Comparison of ENCODE assay signal across 24 cellular contexts in the genomic region with DNA sequence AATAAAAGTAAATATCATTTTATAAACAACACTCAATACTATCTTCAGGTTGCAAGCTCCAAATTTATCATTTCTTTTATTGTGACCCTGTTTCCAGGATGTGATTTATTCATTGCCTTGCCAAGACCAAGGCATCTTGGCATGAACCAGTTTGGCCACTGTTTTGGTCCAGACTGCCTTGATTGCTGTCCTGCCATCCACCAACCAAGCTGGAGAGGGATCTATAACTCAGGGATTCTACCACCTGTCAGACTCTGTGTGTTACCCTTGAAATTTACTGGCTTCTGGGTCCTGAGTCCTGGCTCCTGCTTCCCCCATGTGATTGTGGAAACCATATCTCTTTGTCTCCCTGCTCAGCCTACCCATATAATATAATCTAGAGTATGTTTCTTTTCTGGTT.
DNase-seq lines count a peak whose midpoint lies in the region; ATAC-seq, FAIRE-seq and TF ChIP-seq lines count a peak whose summit lies in the region.
"Had no signal": no experiment of that assay in that cellular context is flagged by ENCODE, and none has a peak within 500 bp of the region (broad histone marks: within the 10 kb centered on the region; RNA-seq: fewer than 3 reads in every experiment).

No MANE protein-coding gene starts in this region.

- H3K36me3 ChIP-seq in H1 (ENCODE audit: control insufficient read depth in 2 of 4, insufficient read depth in 4 of 4, low read length in 3 of 4) = no peaks in the 10 kb centered on the region
- H3K36me3 ChIP-seq: BE2C; BLaER1 treated with 17β-estradiol and CSF1 and Interleukin-3, amounts not matched to agents 10 nM and 100 nM had no signal

- no peak overlapping the region for H2AFZ ChIP-seq in H1 (ENCODE audit: low read length)

- H3K4me2 ChIP-seq in H1 (ENCODE audit: insufficient read depth in 1 of 2, low read depth in 2 of 2, low read length in 2 of 2) = no peak overlapping the region
- H3K4me2 ChIP-seq: A549; BLaER1 treated with 17β-estradiol and CSF1 and Interleukin-3, amounts not matched to agents 10 nM and 100 nM had no signal

- no peak overlapping the region for H3K56ac ChIP-seq in H1 (replicated peaks; ENCODE audit: insufficient read length, low read depth, low read length)

- H2BK20ac ChIP-seq in H1 (ENCODE audit: low read length) = no peak overlapping the region

- no peak overlapping the region for H2BK12ac ChIP-seq in H1 (ENCODE audit: low read depth, low read length)

- H3K27ac ChIP-seq in H1 (ENCODE audit: low read depth, low read length) = no peak overlapping the region
- H3K27ac ChIP-seq: A549; BLaER1 treated with 17β-estradiol and CSF1 and Interleukin-3, amounts not matched to agents 10 nM and 100 nM had no signal

- no peaks in the 10 kb centered on the region for H3K27me3 ChIP-seq in H1 (replicated peaks in 1 of 4; ENCODE audit: control insufficient read depth in 3 of 4, extremely low read depth in 1 of 4, insufficient read depth in 3 of 4, low read length in 3 of 4)
- H3K27me3 ChIP-seq: BE2C; BLaER1 treated with 17β-estradiol and CSF1 and Interleukin-3, amounts not matched to agents 10 nM and 100 nM had no signal

- no peak for TF ChIP-seq RAD21 in H1 (IDR thresholded peaks at IDR 0.05 in 1 of 2, conservative IDR thresholded peaks at IDR 0.05 in 1 of 2; ENCODE audit: low read depth in 2 of 2, low read length in 2 of 2)

- no peaks in the 10 kb centered on the region for H3K79me2 ChIP-seq in H1 (ENCODE audit: control insufficient read depth in 1 of 2, insufficient read depth in 2 of 2, low read length in 2 of 2)

- CTCF ChIA-PET in H1 (lab: Charles Lee; ENCODE audit: partially characterized antibody) = interaction anchor here (0.7 to 1.2 kb wide), 2 partner anchors 30 to 275 kb away, joined by 3 to 4 read pairs; no protein-coding TSS in a partner anchor

- no peak for TF ChIP-seq EP300 in H1 (IDR thresholded peaks at IDR 0.05; ENCODE audit: borderline replicate concordance in 1 of 2, low read depth in 2 of 2, low read length in 2 of 2)

- no peak overlapping the region for H2BK120ac ChIP-seq in H1 (replicated peaks; ENCODE audit: low read depth, low read length)

- no peaks in the 10 kb centered on the region for H3K9me3 ChIP-seq in H1 (ENCODE audit: insufficient read depth in 2 of 2, low read depth in 1 of 2, low read length in 1 of 2)
- H3K9me3 ChIP-seq: A549, BE2C had no signal

- H3K4ac ChIP-seq in H1 (replicated peaks; ENCODE audit: insufficient read length, low read depth, low read length) = no peak overlapping the region

- no peaks in the 10 kb centered on the region for H3K79me1 ChIP-seq in H1 (ENCODE audit: low read depth, low read length)

- no peak overlapping the region for H3K4me3 ChIP-seq in LNCaP clone FGC (ENCODE audit: low read depth, low read length)
- H3K4me3 ChIP-seq in H1 (ENCODE audit: extremely low read depth in 1 of 4, insufficient read depth in 2 of 4, low read depth in 3 of 4, low read length in 4 of 4) = no peak overlapping the region
- H3K4me3 ChIP-seq: A549; BLaER1 treated with 17β-estradiol and CSF1 and Interleukin-3, amounts not matched to agents 10 nM and 100 nM had no signal

- 0 out of 2 replicates have a peak overlapping the region, but pooled peaks have one; percentile 53 for H2BK15ac ChIP-seq in H1 (ENCODE audit: low read length)

- TF ChIP-seq CTCF in LNCaP clone FGC (IDR thresholded peaks at IDR 0.05; ENCODE audit: control insufficient read depth, extremely low read depth, insufficient read depth) (no peak), H1 (IDR thresholded peaks at IDR 0.05; ENCODE audit: control extremely low read depth in 1 of 3, insufficient read depth in 1 of 3, low read depth in 1 of 3, low read length in 3 of 3) (no peak)

- no peak overlapping the region for H2AK5ac ChIP-seq in H1 (ENCODE audit: low read depth, low read length)

- no peak overlapping the region for H3K18ac ChIP-seq in H1 (ENCODE audit: extremely low read depth, low read length)

- peaks cover 0 to 11% (median 7%) of the 10 kb centered on the region in 4 experiments; a peak in 4 of 7 replicates for H3K4me1 ChIP-seq in H1 (replicated peaks in 1 of 4; ENCODE audit: control insufficient read depth in 3 of 4, insufficient read depth in 4 of 4, low read length in 3 of 4)
- H3K4me1 ChIP-seq: A549; BE2C; BLaER1 treated with 17β-estradiol and CSF1 and Interleukin-3, amounts not matched to agents 10 nM and 100 nM had no signal

- H2BK5ac ChIP-seq in H1 (ENCODE audit: low read depth, low read length) = no peak overlapping the region

- peak; percentile 50 for DNase-seq in LNCaP clone FGC (ENCODE audit: low read depth)
- DNase-seq in cerebellar cortex (ENCODE audit: low spot score) = peak; percentile 75
- DNase-seq in H1 (ENCODE audit: low read depth in 1 of 2, low spot score in 2 of 2) = no peak
- DNase-seq: 8988T; ACHN; AML-193; BE2C; CD4-positive, alpha-beta T cell; CD8-positive, alpha-beta memory T cell; DMS 273 treated with DMSO at 0.1 percent for 48 hours; DMS79; EL; GF-D8; GOT3; H7; HCEC 1CT had no signal

- H4K8ac ChIP-seq in H1 (ENCODE audit: extremely low read depth, insufficient read depth, low read length) = no peak overlapping the region

- H3K14ac ChIP-seq in H1 (ENCODE audit: insufficient read length) = no peak overlapping the region

- H3K23me2 ChIP-seq in H1 (ENCODE audit: low read depth, low read length) = no peaks in the 10 kb centered on the region

- no peak overlapping the region for H3K23ac ChIP-seq in H1 (ENCODE audit: insufficient read length)

- H3K9ac ChIP-seq in H1 (replicated peaks in 1 of 4; ENCODE audit: extremely low read depth in 1 of 4, low read depth in 3 of 4, low read length in 3 of 4) = no peak overlapping the region
- H3K9ac ChIP-seq: BLaER1 treated with 17β-estradiol and CSF1 and Interleukin-3, amounts not matched to agents 10 nM and 100 nM had no signal

- no peaks in the 10 kb centered on the region for H4K20me1 ChIP-seq in H1 (replicated peaks in 1 of 2; ENCODE audit: control insufficient read depth in 1 of 2, insufficient read depth in 2 of 2, low read length in 2 of 2)
- H4K20me1 ChIP-seq: BLaER1 treated with 17β-estradiol and CSF1 and Interleukin-3, amounts not matched to agents 10 nM and 100 nM had no signal

- TF ChIP-seq POLR2A in H1 (IDR thresholded peaks at IDR 0.05; ENCODE audit: control extremely low read depth in 1 of 2, low read depth in 2 of 2, low read length in 2 of 2) = no peak

- ATAC-seq in GM21717 (IDR thresholded peaks at IDR 0.05; ENCODE audit: unreplicated experiment) (no peak), GM19324 (IDR thresholded peaks at IDR 0.05; ENCODE audit: low FRiP score, unreplicated experiment) (no peak), HG03108 (IDR thresholded peaks at IDR 0.05; ENCODE audit: unreplicated experiment) (no peak)
- ATAC-seq: A549 had no signal

- POLR2A ChIA-PET in H1 (lab: Charles Lee; ENCODE audit: partially characterized antibody) = no interaction called here

- H4K91ac ChIP-seq in H1 (replicated peaks; ENCODE audit: insufficient read length, low read length) = no peak overlapping the region

- no peak overlapping the region for H4K5ac ChIP-seq in H1 (ENCODE audit: insufficient read length, low read depth, low read length)

- FAIRE-seq in H1 (lab: Jason Lieb, UNC) = no peak
- FAIRE-seq: A549, D721Med, GM12891, GM18507 had no signal

Comparison
In these comparisons a context has a peak if more than half of its experiments do, and no peak if none do; other contexts are left out.
1. DNase-seq: peak in LNCaP clone FGC (single experiment) and cerebellar cortex (single experiment); none in H1 (0 of 2).